ENCODE assay signal across 1 cellular context in the genomic region with DNA sequence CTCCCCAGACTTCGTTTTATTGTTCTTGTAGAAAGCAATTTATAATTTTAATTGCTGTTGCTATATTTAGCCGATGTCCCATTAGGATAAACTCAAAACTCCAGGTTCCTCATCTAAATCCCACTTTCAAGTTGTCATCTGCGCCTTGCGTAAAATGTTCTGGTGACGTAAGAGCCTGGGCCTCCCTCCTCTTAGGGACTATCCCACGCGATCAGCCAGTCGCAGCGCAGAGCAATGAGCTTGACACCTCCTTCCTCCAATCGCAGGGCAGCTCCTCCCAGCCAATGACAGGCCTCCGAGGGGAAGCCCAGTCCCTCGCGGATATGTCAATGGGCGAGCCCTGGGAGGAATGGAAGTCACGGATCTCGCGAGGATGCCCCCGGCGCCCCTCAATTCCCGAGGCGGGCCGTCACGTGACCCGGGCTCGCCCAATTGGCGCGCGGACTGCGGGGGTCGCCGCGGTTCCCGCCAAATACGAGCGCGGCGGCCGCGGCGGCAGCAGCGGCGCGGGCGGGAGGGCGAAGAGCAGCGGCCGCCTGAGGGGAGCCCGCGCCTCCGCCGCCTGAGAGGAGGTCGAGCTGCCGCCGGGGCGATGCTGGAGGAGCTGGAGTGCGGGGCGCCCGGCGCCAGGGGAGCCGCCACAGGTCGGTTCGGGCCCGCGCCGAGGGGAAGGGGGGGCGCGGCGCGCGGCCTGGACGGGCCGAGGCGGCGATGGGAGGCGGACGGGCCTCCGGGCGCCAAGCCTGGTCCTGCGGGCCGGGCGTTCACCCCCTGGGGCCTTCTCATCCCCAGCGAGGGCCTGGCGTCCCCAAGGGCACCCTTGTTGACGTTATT.
A peak's percentile ranks its signal among the peaks of the same experiment; 100 is the strongest.
TF ChIP-seq lines count a peak whose summit lies in the region.

A gene with protein sequence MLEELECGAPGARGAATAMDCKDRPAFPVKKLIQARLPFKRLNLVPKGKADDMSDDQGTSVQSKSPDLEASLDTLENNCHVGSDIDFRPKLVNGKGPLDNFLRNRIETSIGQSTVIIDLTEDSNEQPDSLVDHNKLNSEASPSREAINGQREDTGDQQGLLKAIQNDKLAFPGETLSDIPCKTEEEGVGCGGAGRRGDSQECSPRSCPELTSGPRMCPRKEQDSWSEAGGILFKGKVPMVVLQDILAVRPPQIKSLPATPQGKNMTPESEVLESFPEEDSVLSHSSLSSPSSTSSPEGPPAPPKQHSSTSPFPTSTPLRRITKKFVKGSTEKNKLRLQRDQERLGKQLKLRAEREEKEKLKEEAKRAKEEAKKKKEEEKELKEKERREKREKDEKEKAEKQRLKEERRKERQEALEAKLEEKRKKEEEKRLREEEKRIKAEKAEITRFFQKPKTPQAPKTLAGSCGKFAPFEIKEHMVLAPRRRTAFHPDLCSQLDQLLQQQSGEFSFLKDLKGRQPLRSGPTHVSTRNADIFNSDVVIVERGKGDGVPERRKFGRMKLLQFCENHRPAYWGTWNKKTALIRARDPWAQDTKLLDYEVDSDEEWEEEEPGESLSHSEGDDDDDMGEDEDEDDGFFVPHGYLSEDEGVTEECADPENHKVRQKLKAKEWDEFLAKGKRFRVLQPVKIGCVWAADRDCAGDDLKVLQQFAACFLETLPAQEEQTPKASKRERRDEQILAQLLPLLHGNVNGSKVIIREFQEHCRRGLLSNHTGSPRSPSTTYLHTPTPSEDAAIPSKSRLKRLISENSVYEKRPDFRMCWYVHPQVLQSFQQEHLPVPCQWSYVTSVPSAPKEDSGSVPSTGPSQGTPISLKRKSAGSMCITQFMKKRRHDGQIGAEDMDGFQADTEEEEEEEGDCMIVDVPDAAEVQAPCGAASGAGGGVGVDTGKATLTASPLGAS (plus strand): TSS at position 470 of the 834 bp plus-strand sequence. CDS start 123 bp downstream, at position 593.

TF ChIP-seq in GM12878, 131 proteins besides CTCF, POLR2A, EP300 and RAD21 (continued from another document and continues in another):
- TF ChIP-seq, protein P1, sequence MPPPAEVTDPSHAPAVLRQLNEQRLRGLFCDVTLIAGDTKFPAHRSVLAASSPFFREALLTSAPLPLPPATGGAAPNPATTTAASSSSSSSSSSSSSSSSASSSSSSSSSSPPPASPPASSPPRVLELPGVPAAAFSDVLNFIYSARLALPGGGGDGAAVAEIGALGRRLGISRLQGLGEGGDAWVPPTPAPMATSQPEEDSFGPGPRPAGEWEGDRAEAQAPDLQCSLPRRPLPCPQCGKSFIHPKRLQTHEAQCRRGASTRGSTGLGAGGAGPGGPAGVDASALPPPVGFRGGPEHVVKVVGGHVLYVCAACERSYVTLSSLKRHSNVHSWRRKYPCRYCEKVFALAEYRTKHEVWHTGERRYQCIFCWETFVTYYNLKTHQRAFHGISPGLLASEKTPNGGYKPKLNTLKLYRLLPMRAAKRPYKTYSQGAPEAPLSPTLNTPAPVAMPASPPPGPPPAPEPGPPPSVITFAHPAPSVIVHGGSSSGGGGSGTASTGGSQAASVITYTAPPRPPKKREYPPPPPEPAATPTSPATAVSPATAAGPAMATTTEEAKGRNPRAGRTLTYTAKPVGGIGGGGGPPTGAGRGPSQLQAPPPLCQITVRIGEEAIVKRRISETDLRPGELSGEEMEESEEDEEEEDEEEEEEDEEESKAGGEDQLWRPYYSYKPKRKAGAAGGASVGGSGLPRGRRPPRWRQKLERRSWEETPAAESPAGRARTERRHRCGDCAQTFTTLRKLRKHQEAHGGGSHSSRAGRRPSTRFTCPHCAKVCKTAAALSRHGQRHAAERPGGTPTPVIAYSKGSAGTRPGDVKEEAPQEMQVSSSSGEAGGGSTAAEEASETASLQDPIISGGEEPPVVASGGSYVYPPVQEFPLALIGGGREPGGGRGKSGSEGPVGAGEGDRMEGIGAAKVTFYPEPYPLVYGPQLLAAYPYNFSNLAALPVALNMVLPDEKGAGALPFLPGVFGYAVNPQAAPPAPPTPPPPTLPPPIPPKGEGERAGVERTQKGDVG (CRISPR knock-in tag; IDR thresholded peaks at IDR 0.05), result peak; percentile 80; the same call in 1 of the 2 replicates
- TF ChIP-seq MEF2B (IDR thresholded peaks at IDR 0.05; ENCODE audit: partially characterized antibody, poor library complexity, severe bottlenecking), result peak; percentile 76
- no peak for TF ChIP-seq ASH2L (IDR thresholded peaks at IDR 0.05; ENCODE audit: borderline replicate concordance, low read depth)
- TF ChIP-seq, protein P2, sequence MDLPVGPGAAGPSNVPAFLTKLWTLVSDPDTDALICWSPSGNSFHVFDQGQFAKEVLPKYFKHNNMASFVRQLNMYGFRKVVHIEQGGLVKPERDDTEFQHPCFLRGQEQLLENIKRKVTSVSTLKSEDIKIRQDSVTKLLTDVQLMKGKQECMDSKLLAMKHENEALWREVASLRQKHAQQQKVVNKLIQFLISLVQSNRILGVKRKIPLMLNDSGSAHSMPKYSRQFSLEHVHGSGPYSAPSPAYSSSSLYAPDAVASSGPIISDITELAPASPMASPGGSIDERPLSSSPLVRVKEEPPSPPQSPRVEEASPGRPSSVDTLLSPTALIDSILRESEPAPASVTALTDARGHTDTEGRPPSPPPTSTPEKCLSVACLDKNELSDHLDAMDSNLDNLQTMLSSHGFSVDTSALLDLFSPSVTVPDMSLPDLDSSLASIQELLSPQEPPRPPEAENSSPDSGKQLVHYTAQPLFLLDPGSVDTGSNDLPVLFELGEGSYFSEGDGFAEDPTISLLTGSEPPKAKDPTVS (IDR thresholded peaks at IDR 0.05; ENCODE audit: low read depth, low read length), result no peak
- no peak for TF ChIP-seq ZZZ3 (IDR thresholded peaks at IDR 0.05; ENCODE audit: control insufficient read depth, insufficient read length, low read depth)
- TF ChIP-seq, protein P3, sequence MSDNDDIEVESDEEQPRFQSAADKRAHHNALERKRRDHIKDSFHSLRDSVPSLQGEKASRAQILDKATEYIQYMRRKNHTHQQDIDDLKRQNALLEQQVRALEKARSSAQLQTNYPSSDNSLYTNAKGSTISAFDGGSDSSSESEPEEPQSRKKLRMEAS (IDR thresholded peaks at IDR 0.05; ENCODE audit: low read depth, low read length), result peak; percentile 97
- peak; percentile 69; the same call in 1 of the 2 replicates for TF ChIP-seq TBL1XR1 (IDR thresholded peaks at IDR 0.05; ENCODE audit: low read depth, low read length)
- no peak for TF ChIP-seq JUNB (IDR thresholded peaks at IDR 0.05)
- TF ChIP-seq, protein P4, sequence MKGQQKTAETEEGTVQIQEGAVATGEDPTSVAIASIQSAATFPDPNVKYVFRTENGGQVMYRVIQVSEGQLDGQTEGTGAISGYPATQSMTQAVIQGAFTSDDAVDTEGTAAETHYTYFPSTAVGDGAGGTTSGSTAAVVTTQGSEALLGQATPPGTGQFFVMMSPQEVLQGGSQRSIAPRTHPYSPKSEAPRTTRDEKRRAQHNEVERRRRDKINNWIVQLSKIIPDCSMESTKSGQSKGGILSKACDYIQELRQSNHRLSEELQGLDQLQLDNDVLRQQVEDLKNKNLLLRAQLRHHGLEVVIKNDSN (IDR thresholded peaks at IDR 0.05; ENCODE audit: borderline replicate concordance, extremely low read length, insufficient read depth, low read depth, low read length), result peak; percentile 98
- TF ChIP-seq ZNF274 (IDR thresholded peaks at IDR 0.05; ENCODE audit: insufficient read depth, insufficient read length), result no peak
- TF ChIP-seq MYB (IDR thresholded peaks at IDR 0.05; ENCODE audit: borderline replicate concordance, low read depth, low read length), result no peak
- no peak for TF ChIP-seq CEBPB (IDR thresholded peaks at IDR 0.05; ENCODE audit: borderline replicate concordance in 1 of 2, low read depth in 2 of 2, low read length in 2 of 2)
- peak; percentile 36; the same call in 1 of the 2 replicates for TF ChIP-seq ZNF207 (IDR thresholded peaks at IDR 0.05; ENCODE audit: borderline replicate concordance)
- TF ChIP-seq CHD4 (IDR thresholded peaks at IDR 0.05), result no peak
- TF ChIP-seq, protein P5, sequence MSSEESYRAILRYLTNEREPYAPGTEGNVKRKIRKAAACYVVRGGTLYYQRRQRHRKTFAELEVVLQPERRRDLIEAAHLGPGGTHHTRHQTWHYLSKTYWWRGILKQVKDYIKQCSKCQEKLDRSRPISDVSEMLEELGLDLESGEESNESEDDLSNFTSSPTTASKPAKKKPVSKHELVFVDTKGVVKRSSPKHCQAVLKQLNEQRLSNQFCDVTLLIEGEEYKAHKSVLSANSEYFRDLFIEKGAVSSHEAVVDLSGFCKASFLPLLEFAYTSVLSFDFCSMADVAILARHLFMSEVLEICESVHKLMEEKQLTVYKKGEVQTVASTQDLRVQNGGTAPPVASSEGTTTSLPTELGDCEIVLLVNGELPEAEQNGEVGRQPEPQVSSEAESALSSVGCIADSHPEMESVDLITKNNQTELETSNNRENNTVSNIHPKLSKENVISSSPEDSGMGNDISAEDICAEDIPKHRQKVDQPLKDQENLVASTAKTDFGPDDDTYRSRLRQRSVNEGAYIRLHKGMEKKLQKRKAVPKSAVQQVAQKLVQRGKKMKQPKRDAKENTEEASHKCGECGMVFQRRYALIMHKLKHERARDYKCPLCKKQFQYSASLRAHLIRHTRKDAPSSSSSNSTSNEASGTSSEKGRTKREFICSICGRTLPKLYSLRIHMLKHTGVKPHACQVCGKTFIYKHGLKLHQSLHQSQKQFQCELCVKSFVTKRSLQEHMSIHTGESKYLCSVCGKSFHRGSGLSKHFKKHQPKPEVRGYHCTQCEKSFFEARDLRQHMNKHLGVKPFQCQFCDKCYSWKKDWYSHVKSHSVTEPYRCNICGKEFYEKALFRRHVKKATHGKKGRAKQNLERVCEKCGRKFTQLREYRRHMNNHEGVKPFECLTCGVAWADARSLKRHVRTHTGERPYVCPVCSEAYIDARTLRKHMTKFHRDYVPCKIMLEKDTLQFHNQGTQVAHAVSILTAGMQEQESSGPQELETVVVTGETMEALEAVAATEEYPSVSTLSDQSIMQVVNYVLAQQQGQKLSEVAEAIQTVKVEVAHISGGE (CRISPR knock-in tag; IDR thresholded peaks at IDR 0.05), result peak; percentile 59
- TF ChIP-seq, protein P6, sequence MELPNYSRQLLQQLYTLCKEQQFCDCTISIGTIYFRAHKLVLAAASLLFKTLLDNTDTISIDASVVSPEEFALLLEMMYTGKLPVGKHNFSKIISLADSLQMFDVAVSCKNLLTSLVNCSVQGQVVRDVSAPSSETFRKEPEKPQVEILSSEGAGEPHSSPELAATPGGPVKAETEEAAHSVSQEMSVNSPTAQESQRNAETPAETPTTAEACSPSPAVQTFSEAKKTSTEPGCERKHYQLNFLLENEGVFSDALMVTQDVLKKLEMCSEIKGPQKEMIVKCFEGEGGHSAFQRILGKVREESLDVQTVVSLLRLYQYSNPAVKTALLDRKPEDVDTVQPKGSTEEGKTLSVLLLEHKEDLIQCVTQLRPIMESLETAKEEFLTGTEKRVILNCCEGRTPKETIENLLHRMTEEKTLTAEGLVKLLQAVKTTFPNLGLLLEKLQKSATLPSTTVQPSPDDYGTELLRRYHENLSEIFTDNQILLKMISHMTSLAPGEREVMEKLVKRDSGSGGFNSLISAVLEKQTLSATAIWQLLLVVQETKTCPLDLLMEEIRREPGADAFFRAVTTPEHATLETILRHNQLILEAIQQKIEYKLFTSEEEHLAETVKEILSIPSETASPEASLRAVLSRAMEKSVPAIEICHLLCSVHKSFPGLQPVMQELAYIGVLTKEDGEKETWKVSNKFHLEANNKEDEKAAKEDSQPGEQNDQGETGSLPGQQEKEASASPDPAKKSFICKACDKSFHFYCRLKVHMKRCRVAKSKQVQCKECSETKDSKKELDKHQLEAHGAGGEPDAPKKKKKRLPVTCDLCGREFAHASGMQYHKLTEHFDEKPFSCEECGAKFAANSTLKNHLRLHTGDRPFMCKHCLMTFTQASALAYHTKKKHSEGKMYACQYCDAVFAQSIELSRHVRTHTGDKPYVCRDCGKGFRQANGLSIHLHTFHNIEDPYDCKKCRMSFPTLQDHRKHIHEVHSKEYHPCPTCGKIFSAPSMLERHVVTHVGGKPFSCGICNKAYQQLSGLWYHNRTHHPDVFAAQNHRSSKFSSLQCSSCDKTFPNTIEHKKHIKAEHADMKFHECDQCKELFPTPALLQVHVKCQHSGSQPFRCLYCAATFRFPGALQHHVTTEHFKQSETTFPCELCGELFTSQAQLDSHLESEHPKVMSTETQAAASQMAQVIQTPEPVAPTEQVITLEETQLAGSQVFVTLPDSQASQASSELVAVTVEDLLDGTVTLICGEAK (IDR thresholded peaks at IDR 0.05; ENCODE audit: borderline replicate concordance), result peak; percentile 44; the same call in 1 of the 2 replicates
- TF ChIP-seq IRF4 (IDR thresholded peaks at IDR 0.05; ENCODE audit: low read depth, low read length), result no peak
- peak; percentile 76; the same call in 1 of the 2 replicates for TF ChIP-seq HDGF (IDR thresholded peaks at IDR 0.05)
- TF ChIP-seq PML (IDR thresholded peaks at IDR 0.05; ENCODE audit: low read length), result no peak
- TF ChIP-seq MXI1 (IDR thresholded peaks at IDR 0.05; ENCODE audit: low read depth, low read length), result peak; percentile 94
- no peak for TF ChIP-seq BMI1 (IDR thresholded peaks at IDR 0.05; ENCODE audit: borderline replicate concordance)
- TF ChIP-seq NFXL1 (IDR thresholded peaks at IDR 0.05; ENCODE audit: borderline replicate concordance), result no peak
- TF ChIP-seq SREBF1 (IDR thresholded peaks at IDR 0.05; ENCODE audit: low read length), result no peak
- TF ChIP-seq STAT1 (conservative IDR thresholded peaks at IDR 0.05), result 0 out of 2 replicates have a peak, but pooled peaks have one; percentile 40
- TF ChIP-seq RCOR1 (conservative IDR thresholded peaks at IDR 0.05; ENCODE audit: low read depth, low read length), result peak; percentile 100
- 0 out of 4 replicates have a peak, but pooled peaks of 1 of the 2 experiments have one; percentile 10 for TF ChIP-seq SRF (IDR thresholded peaks at IDR 0.05; ENCODE audit: low read depth in 2 of 2, low read length in 2 of 2)
- peak in 1 of 2 experiments; percentile 8; a peak in 1 of 3 replicates for TF ChIP-seq EGR1 (IDR thresholded peaks at IDR 0.05; ENCODE audit: borderline replicate concordance in 1 of 2, low read depth in 2 of 2, low read length in 2 of 2)
- no peak for TF ChIP-seq MTA3 (IDR thresholded peaks at IDR 0.05; ENCODE audit: borderline replicate concordance, low read length)
- no peak for TF ChIP-seq TCF12 (IDR thresholded peaks at IDR 0.05; ENCODE audit: low read depth, low read length)
- TF ChIP-seq, protein P7, sequence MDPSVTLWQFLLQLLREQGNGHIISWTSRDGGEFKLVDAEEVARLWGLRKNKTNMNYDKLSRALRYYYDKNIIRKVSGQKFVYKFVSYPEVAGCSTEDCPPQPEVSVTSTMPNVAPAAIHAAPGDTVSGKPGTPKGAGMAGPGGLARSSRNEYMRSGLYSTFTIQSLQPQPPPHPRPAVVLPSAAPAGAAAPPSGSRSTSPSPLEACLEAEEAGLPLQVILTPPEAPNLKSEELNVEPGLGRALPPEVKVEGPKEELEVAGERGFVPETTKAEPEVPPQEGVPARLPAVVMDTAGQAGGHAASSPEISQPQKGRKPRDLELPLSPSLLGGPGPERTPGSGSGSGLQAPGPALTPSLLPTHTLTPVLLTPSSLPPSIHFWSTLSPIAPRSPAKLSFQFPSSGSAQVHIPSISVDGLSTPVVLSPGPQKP (IDR thresholded peaks at IDR 0.05; ENCODE audit: low read depth, low read length), result no peak
- TF ChIP-seq, protein P8, sequence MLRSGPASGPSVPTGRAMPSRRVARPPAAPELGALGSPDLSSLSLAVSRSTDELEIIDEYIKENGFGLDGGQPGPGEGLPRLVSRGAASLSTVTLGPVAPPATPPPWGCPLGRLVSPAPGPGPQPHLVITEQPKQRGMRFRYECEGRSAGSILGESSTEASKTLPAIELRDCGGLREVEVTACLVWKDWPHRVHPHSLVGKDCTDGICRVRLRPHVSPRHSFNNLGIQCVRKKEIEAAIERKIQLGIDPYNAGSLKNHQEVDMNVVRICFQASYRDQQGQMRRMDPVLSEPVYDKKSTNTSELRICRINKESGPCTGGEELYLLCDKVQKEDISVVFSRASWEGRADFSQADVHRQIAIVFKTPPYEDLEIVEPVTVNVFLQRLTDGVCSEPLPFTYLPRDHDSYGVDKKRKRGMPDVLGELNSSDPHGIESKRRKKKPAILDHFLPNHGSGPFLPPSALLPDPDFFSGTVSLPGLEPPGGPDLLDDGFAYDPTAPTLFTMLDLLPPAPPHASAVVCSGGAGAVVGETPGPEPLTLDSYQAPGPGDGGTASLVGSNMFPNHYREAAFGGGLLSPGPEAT (IDR thresholded peaks at IDR 0.05; ENCODE audit: low read depth), result peak; percentile 97
- TF ChIP-seq CHD1 (IDR thresholded peaks at IDR 0.05; ENCODE audit: low read depth, low read length), result no peak
- TF ChIP-seq FOXK2 (IDR thresholded peaks at IDR 0.05), result no peak
